In the genomic region with DNA sequence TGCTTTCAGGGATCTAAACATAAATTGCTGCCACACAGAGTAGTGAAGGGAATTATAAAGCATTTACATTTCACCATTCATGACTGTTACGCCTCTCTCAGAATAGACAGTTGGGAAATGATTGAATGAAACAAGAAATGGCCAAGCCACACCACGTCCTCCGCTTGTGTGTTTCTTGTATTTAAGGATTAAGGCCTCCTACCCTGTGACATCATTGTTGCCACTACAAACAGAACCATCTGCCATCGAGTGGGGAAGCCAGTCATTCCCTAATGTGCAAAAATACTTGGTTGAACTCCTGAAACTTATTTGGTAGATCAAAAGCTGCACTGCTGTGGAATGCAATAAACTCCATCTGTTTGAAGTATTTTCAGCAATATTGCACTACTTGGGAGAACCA, we compare ENCODE assay signal across 10 cellular contexts.
DNase-seq lines count a peak whose midpoint lies in the region; ATAC-seq lines count a peak whose summit lies in the region.
"Had no signal": no experiment of that assay in that cellular context is flagged by ENCODE, and none has a peak within 500 bp of the region (broad histone marks: within the 10 kb centered on the region; RNA-seq: fewer than 3 reads in every experiment).

No MANE protein-coding gene starts in this region.

- no peak overlapping the region for H3K9ac ChIP-seq in subcutaneous abdominal adipose tissue (ENCODE audit: low read length in 5 of 5)
- H3K9ac ChIP-seq: neural progenitor cell had no signal

- H3K27me3 ChIP-seq in subcutaneous abdominal adipose tissue (ENCODE audit: control insufficient read depth in 5 of 5, insufficient read depth in 4 of 5, low read length in 5 of 5), result no peaks in the 10 kb centered on the region
- H3K27me3 ChIP-seq: neural progenitor cell had no signal

- H3K27ac ChIP-seq in subcutaneous abdominal adipose tissue (ENCODE audit: low read depth, low read length), result peak overlapping the region; percentile 63
- H3K27ac ChIP-seq: neural progenitor cell had no signal

- no peaks in the 10 kb centered on the region for H3K9me3 ChIP-seq in subcutaneous abdominal adipose tissue (ENCODE audit: control insufficient read depth in 5 of 5, low read length in 5 of 5)

- no peak overlapping the region for H3K4me3 ChIP-seq in subcutaneous abdominal adipose tissue (ENCODE audit: low read depth in 1 of 5, low read length in 5 of 5)
- H3K4me3 ChIP-seq: neural progenitor cell had no signal

- ATAC-seq in GM18517 (IDR thresholded peaks at IDR 0.05; ENCODE audit: unreplicated experiment), result no peak

- no peaks in the 10 kb centered on the region for H3K36me3 ChIP-seq in subcutaneous abdominal adipose tissue (ENCODE audit: control insufficient read depth in 5 of 5, insufficient read depth in 5 of 5, low read length in 5 of 5)
- H3K36me3 ChIP-seq: neural progenitor cell had no signal

- peaks cover 0 to 29% (median 19%) of the 10 kb centered on the region in 5 donors for H3K4me1 ChIP-seq in subcutaneous abdominal adipose tissue (ENCODE audit: control insufficient read depth in 5 of 5, insufficient read depth in 5 of 5, low read length in 5 of 5)
- H3K4me1 ChIP-seq: neural progenitor cell had no signal

- DNase-seq in GM03348 (ENCODE audit: low spot score) (peak; percentile 57), SHP77 treated with DMSO at 0.1 percent for 48 hours (lab: John Stamatoyannopoulos, UW) (peak; percentile 50), fibroblast of the conjunctiva (ENCODE audit: low read depth) (peak; percentile 55), NCI-H1092 (lab: John Stamatoyannopoulos, UW) (no peak), foreskin melanocyte (no peak)
- DNase-seq in stimulated activated naive CD4-positive, alpha-beta T cell (lab: John Stamatoyannopoulos, UW), result no peak
- DNase-seq: GF-D8 had no signal

Comparison
In these comparisons a context has a peak if more than half of its experiments do, and no peak if none do; other contexts are left out.
1. DNase-seq: peak in GM03348 (single experiment), SHP77 treated with DMSO at 0.1 percent for 48 hours (single experiment) and fibroblast of the conjunctiva (single experiment); none in NCI-H1092 (single experiment), stimulated activated naive CD4-positive, alpha-beta T cell (0 of 6) and foreskin melanocyte (single experiment).